ENCODE assay signal across 1 cellular context in the genomic region with DNA sequence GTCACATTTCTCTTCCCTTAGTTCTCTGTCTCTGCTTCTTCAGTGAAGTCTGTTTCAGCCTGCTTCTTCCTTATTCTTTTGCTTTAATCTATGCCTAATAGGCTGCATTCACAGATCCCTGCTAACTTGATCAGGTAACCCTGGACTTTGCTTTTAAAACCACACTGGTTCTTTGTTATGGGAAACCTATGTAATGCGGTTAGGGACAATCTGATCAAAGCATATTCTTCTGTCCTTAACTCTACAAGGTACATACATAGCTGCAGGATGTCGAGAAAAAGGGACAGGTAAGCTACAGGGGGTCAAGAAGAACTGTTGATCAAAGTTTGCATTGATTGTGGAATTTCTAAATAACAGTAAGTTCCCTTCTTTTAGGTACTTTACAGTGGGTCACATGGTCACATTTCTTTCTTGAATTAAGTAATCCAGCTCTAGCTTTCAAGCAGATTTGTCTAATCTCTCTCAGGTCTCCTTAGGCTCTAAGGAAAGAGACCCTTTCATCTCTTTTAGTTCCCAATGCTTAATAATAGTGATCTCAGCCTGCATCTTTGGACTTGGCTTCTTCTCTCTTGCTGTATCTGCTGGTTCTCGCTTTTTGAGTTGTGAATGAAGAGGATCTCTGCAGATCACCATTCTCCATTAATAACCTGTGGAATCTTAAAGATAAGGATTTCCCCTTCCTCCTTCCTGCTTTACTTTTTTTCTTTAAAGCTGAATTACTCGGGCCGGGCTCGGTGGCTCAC.
A peak's percentile ranks its signal among the peaks of the same experiment; 100 is the strongest.
TF ChIP-seq lines count a peak whose summit lies in the region.

No MANE protein-coding gene starts in this region.

TF ChIP-seq in HepG2, 621 proteins besides CTCF, POLR2A, EP300 and RAD21 (continued from another document):
- TF ChIP-seq, protein P1, sequence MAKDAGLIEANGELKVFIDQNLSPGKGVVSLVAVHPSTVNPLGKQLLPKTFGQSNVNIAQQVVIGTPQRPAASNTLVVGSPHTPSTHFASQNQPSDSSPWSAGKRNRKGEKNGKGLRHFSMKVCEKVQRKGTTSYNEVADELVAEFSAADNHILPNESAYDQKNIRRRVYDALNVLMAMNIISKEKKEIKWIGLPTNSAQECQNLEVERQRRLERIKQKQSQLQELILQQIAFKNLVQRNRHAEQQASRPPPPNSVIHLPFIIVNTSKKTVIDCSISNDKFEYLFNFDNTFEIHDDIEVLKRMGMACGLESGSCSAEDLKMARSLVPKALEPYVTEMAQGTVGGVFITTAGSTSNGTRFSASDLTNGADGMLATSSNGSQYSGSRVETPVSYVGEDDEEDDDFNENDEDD (CRISPR knock-in tag; IDR thresholded peaks at IDR 0.05; ENCODE audit: borderline replicate concordance) = no peak
- TF ChIP-seq, protein P2, sequence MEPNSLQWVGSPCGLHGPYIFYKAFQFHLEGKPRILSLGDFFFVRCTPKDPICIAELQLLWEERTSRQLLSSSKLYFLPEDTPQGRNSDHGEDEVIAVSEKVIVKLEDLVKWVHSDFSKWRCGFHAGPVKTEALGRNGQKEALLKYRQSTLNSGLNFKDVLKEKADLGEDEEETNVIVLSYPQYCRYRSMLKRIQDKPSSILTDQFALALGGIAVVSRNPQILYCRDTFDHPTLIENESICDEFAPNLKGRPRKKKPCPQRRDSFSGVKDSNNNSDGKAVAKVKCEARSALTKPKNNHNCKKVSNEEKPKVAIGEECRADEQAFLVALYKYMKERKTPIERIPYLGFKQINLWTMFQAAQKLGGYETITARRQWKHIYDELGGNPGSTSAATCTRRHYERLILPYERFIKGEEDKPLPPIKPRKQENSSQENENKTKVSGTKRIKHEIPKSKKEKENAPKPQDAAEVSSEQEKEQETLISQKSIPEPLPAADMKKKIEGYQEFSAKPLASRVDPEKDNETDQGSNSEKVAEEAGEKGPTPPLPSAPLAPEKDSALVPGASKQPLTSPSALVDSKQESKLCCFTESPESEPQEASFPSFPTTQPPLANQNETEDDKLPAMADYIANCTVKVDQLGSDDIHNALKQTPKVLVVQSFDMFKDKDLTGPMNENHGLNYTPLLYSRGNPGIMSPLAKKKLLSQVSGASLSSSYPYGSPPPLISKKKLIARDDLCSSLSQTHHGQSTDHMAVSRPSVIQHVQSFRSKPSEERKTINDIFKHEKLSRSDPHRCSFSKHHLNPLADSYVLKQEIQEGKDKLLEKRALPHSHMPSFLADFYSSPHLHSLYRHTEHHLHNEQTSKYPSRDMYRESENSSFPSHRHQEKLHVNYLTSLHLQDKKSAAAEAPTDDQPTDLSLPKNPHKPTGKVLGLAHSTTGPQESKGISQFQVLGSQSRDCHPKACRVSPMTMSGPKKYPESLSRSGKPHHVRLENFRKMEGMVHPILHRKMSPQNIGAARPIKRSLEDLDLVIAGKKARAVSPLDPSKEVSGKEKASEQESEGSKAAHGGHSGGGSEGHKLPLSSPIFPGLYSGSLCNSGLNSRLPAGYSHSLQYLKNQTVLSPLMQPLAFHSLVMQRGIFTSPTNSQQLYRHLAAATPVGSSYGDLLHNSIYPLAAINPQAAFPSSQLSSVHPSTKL (CRISPR knock-in tag; IDR thresholded peaks at IDR 0.05) = peak; percentile 68
- TF ChIP-seq, protein P3, sequence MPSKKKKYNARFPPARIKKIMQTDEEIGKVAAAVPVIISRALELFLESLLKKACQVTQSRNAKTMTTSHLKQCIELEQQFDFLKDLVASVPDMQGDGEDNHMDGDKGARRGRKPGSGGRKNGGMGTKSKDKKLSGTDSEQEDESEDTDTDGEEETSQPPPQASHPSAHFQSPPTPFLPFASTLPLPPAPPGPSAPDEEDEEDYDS (CRISPR knock-in tag; IDR thresholded peaks at IDR 0.05) = 0 out of 2 replicates have a peak, but pooled peaks have one; percentile 14
- TF ChIP-seq CEBPG (CRISPR knock-in tag; IDR thresholded peaks at IDR 0.05) (0 out of 2 replicates have a peak, but pooled peaks have one; percentile 1), FOXA1 (IDR thresholded peaks at IDR 0.05) (no peak), FOXA1 (CRISPR knock-in tag; IDR thresholded peaks at IDR 0.05) (peak; percentile 42; the same call in 1 of the 2 replicates), NCOR1 (IDR thresholded peaks at IDR 0.05; ENCODE audit: borderline replicate concordance, low read length) (peak; percentile 68; the same call in 1 of the 2 replicates), FOXJ3 (CRISPR knock-in tag; IDR thresholded peaks at IDR 0.05; ENCODE audit: borderline replicate concordance) (0 out of 2 replicates have a peak, but pooled peaks have one; percentile 33), ZNF160 (CRISPR knock-in tag; IDR thresholded peaks at IDR 0.05) (no peak), NCOA1 (CRISPR knock-in tag; IDR thresholded peaks at IDR 0.05) (peak; percentile 25; the same call in 1 of the 2 replicates), ZNF205 (CRISPR knock-in tag; IDR thresholded peaks at IDR 0.05) (no peak), GATAD2A (CRISPR knock-in tag; IDR thresholded peaks at IDR 0.05) (peak; percentile 65), FLYWCH1 (CRISPR knock-in tag; IDR thresholded peaks at IDR 0.05) (no peak)
- TF ChIP-seq, protein P4, sequence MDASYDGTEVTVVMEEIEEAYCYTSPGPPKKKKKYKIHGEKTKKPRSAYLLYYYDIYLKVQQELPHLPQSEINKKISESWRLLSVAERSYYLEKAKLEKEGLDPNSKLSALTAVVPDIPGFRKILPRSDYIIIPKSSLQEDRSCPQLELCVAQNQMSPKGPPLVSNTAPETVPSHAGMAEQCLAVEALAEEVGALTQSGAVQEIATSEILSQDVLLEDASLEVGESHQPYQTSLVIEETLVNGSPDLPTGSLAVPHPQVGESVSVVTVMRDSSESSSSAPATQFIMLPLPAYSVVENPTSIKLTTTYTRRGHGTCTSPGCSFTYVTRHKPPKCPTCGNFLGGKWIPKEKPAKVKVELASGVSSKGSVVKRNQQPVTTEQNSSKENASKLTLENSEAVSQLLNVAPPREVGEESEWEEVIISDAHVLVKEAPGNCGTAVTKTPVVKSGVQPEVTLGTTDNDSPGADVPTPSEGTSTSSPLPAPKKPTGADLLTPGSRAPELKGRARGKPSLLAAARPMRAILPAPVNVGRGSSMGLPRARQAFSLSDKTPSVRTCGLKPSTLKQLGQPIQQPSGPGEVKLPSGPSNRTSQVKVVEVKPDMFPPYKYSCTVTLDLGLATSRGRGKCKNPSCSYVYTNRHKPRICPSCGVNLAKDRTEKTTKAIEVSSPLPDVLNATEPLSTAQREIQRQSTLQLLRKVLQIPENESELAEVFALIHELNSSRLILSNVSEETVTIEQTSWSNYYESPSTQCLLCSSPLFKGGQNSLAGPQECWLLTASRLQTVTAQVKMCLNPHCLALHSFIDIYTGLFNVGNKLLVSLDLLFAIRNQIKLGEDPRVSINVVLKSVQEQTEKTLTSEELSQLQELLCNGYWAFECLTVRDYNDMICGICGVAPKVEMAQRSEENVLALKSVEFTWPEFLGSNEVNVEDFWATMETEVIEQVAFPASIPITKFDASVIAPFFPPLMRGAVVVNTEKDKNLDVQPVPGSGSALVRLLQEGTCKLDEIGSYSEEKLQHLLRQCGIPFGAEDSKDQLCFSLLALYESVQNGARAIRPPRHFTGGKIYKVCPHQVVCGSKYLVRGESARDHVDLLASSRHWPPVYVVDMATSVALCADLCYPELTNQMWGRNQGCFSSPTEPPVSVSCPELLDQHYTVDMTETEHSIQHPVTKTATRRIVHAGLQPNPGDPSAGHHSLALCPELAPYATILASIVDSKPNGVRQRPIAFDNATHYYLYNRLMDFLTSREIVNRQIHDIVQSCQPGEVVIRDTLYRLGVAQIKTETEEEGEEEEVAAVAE (CRISPR knock-in tag; IDR thresholded peaks at IDR 0.05; ENCODE audit: borderline replicate concordance) = 0 out of 2 replicates have a peak, but pooled peaks have one; percentile 18
- TF ChIP-seq, protein P5, sequence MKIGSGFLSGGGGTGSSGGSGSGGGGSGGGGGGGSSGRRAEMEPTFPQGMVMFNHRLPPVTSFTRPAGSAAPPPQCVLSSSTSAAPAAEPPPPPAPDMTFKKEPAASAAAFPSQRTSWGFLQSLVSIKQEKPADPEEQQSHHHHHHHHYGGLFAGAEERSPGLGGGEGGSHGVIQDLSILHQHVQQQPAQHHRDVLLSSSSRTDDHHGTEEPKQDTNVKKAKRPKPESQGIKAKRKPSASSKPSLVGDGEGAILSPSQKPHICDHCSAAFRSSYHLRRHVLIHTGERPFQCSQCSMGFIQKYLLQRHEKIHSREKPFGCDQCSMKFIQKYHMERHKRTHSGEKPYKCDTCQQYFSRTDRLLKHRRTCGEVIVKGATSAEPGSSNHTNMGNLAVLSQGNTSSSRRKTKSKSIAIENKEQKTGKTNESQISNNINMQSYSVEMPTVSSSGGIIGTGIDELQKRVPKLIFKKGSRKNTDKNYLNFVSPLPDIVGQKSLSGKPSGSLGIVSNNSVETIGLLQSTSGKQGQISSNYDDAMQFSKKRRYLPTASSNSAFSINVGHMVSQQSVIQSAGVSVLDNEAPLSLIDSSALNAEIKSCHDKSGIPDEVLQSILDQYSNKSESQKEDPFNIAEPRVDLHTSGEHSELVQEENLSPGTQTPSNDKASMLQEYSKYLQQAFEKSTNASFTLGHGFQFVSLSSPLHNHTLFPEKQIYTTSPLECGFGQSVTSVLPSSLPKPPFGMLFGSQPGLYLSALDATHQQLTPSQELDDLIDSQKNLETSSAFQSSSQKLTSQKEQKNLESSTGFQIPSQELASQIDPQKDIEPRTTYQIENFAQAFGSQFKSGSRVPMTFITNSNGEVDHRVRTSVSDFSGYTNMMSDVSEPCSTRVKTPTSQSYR (CRISPR knock-in tag; IDR thresholded peaks at IDR 0.05; ENCODE audit: borderline replicate concordance) = no peak
- TF ChIP-seq, protein P6, sequence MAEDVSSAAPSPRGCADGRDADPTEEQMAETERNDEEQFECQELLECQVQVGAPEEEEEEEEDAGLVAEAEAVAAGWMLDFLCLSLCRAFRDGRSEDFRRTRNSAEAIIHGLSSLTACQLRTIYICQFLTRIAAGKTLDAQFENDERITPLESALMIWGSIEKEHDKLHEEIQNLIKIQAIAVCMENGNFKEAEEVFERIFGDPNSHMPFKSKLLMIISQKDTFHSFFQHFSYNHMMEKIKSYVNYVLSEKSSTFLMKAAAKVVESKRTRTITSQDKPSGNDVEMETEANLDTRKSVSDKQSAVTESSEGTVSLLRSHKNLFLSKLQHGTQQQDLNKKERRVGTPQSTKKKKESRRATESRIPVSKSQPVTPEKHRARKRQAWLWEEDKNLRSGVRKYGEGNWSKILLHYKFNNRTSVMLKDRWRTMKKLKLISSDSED (CRISPR knock-in tag; IDR thresholded peaks at IDR 0.05) = no peak
